ENCODE assay signal across 23 cellular contexts in the genomic region with DNA sequence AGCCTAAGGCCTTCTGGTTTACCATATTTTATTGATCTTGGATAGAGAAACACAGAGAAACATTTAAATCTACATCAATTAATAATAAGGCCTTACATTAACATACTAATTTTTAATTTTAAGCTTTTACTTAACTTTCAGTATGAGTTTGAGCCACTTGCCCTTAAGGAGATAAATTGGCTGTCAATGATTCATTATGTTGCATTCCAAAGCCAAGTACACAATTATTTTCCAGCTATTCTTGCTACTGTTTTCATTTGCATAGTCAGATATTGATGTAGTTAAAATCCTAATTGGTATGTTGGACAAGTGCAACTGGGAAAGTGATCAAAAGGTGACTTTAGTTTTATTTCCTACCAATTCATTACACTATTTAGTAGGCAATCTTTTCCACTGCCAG. TPM values are rescaled to one million over a fixed set of nuclear protein-coding genes. Genes with fewer than 3 reads are reported as not detected.
A peak's percentile ranks its signal among the peaks of the same experiment; 100 is the strongest.
DNase-seq lines count a peak whose midpoint lies in the region; ATAC-seq, FAIRE-seq and TF ChIP-seq lines count a peak whose summit lies in the region.
"Had no signal": no experiment of that assay in that cellular context is flagged by ENCODE, and none has a peak within 500 bp of the region (broad histone marks: within the 10 kb centered on the region; RNA-seq: fewer than 3 reads in every experiment).

No MANE protein-coding gene starts in this region.

- in situ Hi-C loops in gastrocnemius medialis (cut with MboI; ENCODE audit: low sequenced_read_pairs in 4 of 4), result loop anchor here (25.0 kb wide), 1 partner anchor 514 kb away; no protein-coding TSS in a partner anchor

- H3K27me3 ChIP-seq in astrocyte (ENCODE audit: insufficient read depth, low read length), result no peaks in the 10 kb centered on the region
- no peaks in the 10 kb centered on the region for H3K27me3 ChIP-seq in gastrocnemius medialis
- H3K27me3 ChIP-seq: BE2C; BLaER1 treated with 17β-estradiol and CSF1 and Interleukin-3, amounts not matched to agents 10 nM and 100 nM had no signal

- TF ChIP-seq CTCF in astrocyte (IDR thresholded peaks at IDR 0.05; ENCODE audit: insufficient read depth, low read depth, low read length) (no peak), gastrocnemius medialis (IDR thresholded peaks at IDR 0.05 in 4 of 5, conservative IDR thresholded peaks at IDR 0.05 in 1 of 5) (no peak)

- no peak overlapping the region for H3K4me3 Mint-ChIP-seq in astrocyte (ENCODE audit: unreplicated experiment)
- H3K4me3 Mint-ChIP-seq: CD4-positive, alpha-beta memory T cell had no signal

- no peak for FAIRE-seq in astrocyte (lab: Jason Lieb, UNC)
- FAIRE-seq: A549, G401.6, GM12892, H54 had no signal

- no peaks in the 10 kb centered on the region for H3K9me3 ChIP-seq in astrocyte (ENCODE audit: insufficient read depth, low read depth, low read length)
- H3K9me3 ChIP-seq in gastrocnemius medialis, result no peaks in the 10 kb centered on the region
- H3K9me3 ChIP-seq: A549; BE2C; BLaER1 treated with 17β-estradiol and CSF1 and Interleukin-3, amounts not matched to agents 10 nM and 100 nM; HAP-1 had no signal

- no peak for ATAC-seq in gastrocnemius medialis
- ATAC-seq in GM21367 (IDR thresholded peaks at IDR 0.05; ENCODE audit: unreplicated experiment), result no peak
- no peak for ATAC-seq in GM21619 (IDR thresholded peaks at IDR 0.05; ENCODE audit: unreplicated experiment)
- ATAC-seq: A549 had no signal

- H3K27ac ChIP-seq in astrocyte (ENCODE audit: low read depth, low read length), result no peak overlapping the region
- no peak overlapping the region for H3K27ac ChIP-seq in gastrocnemius medialis
- H3K27ac ChIP-seq: A549; BLaER1 treated with 17β-estradiol and CSF1 and Interleukin-3, amounts not matched to agents 10 nM and 100 nM had no signal

- peaks cover 7% of the 10 kb centered on the region for H3K4me1 Mint-ChIP-seq in astrocyte (ENCODE audit: low read depth, unreplicated experiment)
- H3K4me1 Mint-ChIP-seq: CD4-positive, alpha-beta memory T cell had no signal

- H3K4me1 ChIP-seq in astrocyte (ENCODE audit: insufficient read depth, low read length) (peaks cover 7% of the 10 kb centered on the region), gastrocnemius medialis (peaks cover 0 to 8% of the 10 kb centered on the region in 2 donors)
- H3K4me1 ChIP-seq: A549; BE2C; BLaER1 treated with 17β-estradiol and CSF1 and Interleukin-3, amounts not matched to agents 10 nM and 100 nM; HAP-1 had no signal

- H3K4me3 ChIP-seq in astrocyte (ENCODE audit: insufficient read depth, low read depth, low read length) (no peak overlapping the region), gastrocnemius medialis (no peak overlapping the region)
- H3K4me3 ChIP-seq: A549; BLaER1 treated with 17β-estradiol and CSF1 and Interleukin-3, amounts not matched to agents 10 nM and 100 nM; HAP-1 had no signal

- H2AFZ ChIP-seq in astrocyte (ENCODE audit: low read depth, low read length), result no peak overlapping the region

- no peaks in the 10 kb centered on the region for H3K27me3 Mint-ChIP-seq in astrocyte (ENCODE audit: low read depth, unreplicated experiment)

- H3K36me3 ChIP-seq in astrocyte (ENCODE audit: insufficient read depth, low read length), result peaks cover 16% of the 10 kb centered on the region
- peaks cover 0 to 40% of the 10 kb centered on the region in 2 donors for H3K36me3 ChIP-seq in gastrocnemius medialis
- H3K36me3 ChIP-seq: BE2C; BLaER1 treated with 17β-estradiol and CSF1 and Interleukin-3, amounts not matched to agents 10 nM and 100 nM; HAP-1 had no signal

- no peak overlapping the region for H3K27ac Mint-ChIP-seq in astrocyte (ENCODE audit: unreplicated experiment)
- H3K27ac Mint-ChIP-seq: CD4-positive, alpha-beta memory T cell had no signal

- no peaks in the 10 kb centered on the region for H3K9me3 Mint-ChIP-seq in astrocyte (ENCODE audit: unreplicated experiment)

- peak; percentile 29 for DNase-seq in EH (ENCODE audit: low read depth)
- peak; percentile 24 for DNase-seq in HCEC 1CT
- peak; percentile 68 for DNase-seq in astrocyte (ENCODE audit: low read depth)
- peak; percentile 31 for DNase-seq in renal cortical epithelial cell (ENCODE audit: low read depth)
- no peak for DNase-seq in gastrocnemius medialis
- DNase-seq: 8988T; ACHN; AML-193; BE2C; Calu3; CD4-positive, alpha-beta memory T cell; COR-L47; DMS53; DMS79 treated with DMSO at 0.1 percent for 48 hours; GOT3 had no signal

- H3K36me3 Mint-ChIP-seq in astrocyte (ENCODE audit: low read depth, unreplicated experiment), result peaks cover 33% of the 10 kb centered on the region
- H3K36me3 Mint-ChIP-seq: CD4-positive, alpha-beta memory T cell had no signal

- no peaks in the 10 kb centered on the region for H4K20me1 ChIP-seq in astrocyte (ENCODE audit: insufficient read depth, low read length)
- H4K20me1 ChIP-seq: BLaER1 treated with 17β-estradiol and CSF1 and Interleukin-3, amounts not matched to agents 10 nM and 100 nM had no signal

- intact Hi-C loops in gastrocnemius medialis (cut with DNase I; ENCODE audit: low total_unique reads), result no loop called here

- no peak for TF ChIP-seq POLR2A in gastrocnemius medialis (IDR thresholded peaks at IDR 0.05)

- no peak overlapping the region for H3K4me2 ChIP-seq in astrocyte (ENCODE audit: low read length)
- H3K4me2 ChIP-seq: A549; BLaER1 treated with 17β-estradiol and CSF1 and Interleukin-3, amounts not matched to agents 10 nM and 100 nM had no signal

- H3K9ac ChIP-seq in astrocyte (ENCODE audit: low read length), result no peak overlapping the region
- H3K9ac ChIP-seq: BLaER1 treated with 17β-estradiol and CSF1 and Interleukin-3, amounts not matched to agents 10 nM and 100 nM had no signal

- H3K79me2 ChIP-seq in astrocyte (ENCODE audit: insufficient read depth, low read length), result no peaks in the 10 kb centered on the region

RNA-seq across cellular contexts. Expression of a gene that starts 58.2 kb away (rescaled TPM):
- 14.7 and 16.0 TPM in 2 replicates for total RNA-seq in astrocyte
- total RNA-seq in renal cortical epithelial cell, result 10.1 and 26.3 TPM in 2 replicates
- total RNA-seq in gastrocnemius medialis, result 10 to 100 TPM; 26.4 to 61.7 (median 38.4) TPM

Comparison
In these comparisons a context has a peak if more than half of its experiments do, and no peak if none do; other contexts are left out.
1. DNase-seq: peak in EH (single experiment), HCEC 1CT (single experiment), astrocyte (single experiment) and renal cortical epithelial cell (single experiment); none in gastrocnemius medialis (0 of 2).